ENCODE assay signal across 8 cellular contexts in genomic region chr16:28140788-28141618, GRCh38.
DNase-seq lines count a peak whose midpoint lies in the region; ATAC-seq, FAIRE-seq and TF ChIP-seq lines count a peak whose summit lies in the region.

No MANE protein-coding gene starts in this region.

- TF ChIP-seq CTCF in PC-9 (conservative IDR thresholded peaks at IDR 0.05) = no peak
- TF ChIP-seq CTCF in pancreas (IDR thresholded peaks at IDR 0.05) = no peak
- no peak for TF ChIP-seq CTCF in kidney (IDR thresholded peaks at IDR 0.05; ENCODE audit: borderline replicate concordance, extremely low read depth, insufficient read depth)

- 0 out of 2 replicates have a peak, but pooled peaks cover 10% of the 10 kb centered on the region for H4K20me1 ChIP-seq in PC-9 (ENCODE audit: insufficient read depth)

- no peaks in the 10 kb centered on the region for H3K9me2 ChIP-seq in PC-9 (ENCODE audit: insufficient read depth)

- intact Hi-C loops in PC-9 (cut with micrococcal nuclease; ENCODE audit: unreplicated experiment) = no loop called here
- intact Hi-C loops in pancreas (cut with DNase I) = no loop called here
- intact Hi-C loops in kidney (cut with DNase I) = no loop called here

- H3K27me3 ChIP-seq in PC-9 (ENCODE audit: insufficient read depth, low read depth) (no peaks in the 10 kb centered on the region), pancreas (no peaks in the 10 kb centered on the region)

- H3K4me1 Mint-ChIP-seq in activated naive CD8-positive, alpha-beta T cell (ENCODE audit: low read depth) = peaks cover 93% of the 10 kb centered on the region

- POLR2A ChIA-PET in PC-9 (lab: Charles Lee; ENCODE audit: unreplicated experiment) = no interaction called here
- POLR2A ChIA-PET in HEK293T (lab: Yijun Ruan, JAX) = no interaction called here

- DNase-seq in PC-9 (peak; percentile 10 to 92), pancreas (peak in 1 of 6 donors; percentile 22), COLO668 (lab: John Stamatoyannopoulos, UW; ENCODE audit: unreplicated experiment) (no peak), kidney (no peak), HEK293T (ENCODE audit: extremely low spot score) (no peak)

- H3K27ac ChIP-seq in PC-9 (peak overlapping the region; percentile 87), pancreas (peak overlapping the region in 1 of 4 donors; percentile 10), kidney (ENCODE audit: low read depth in 2 of 2, low read length in 2 of 2) (no peak overlapping the region)

- H3K4me1 ChIP-seq in PC-9 (replicated peaks; ENCODE audit: insufficient read depth) = peaks cover 31% of the 10 kb centered on the region
- H3K4me1 ChIP-seq in pancreas = no peaks in the 10 kb centered on the region
- H3K4me1 ChIP-seq in kidney (ENCODE audit: control insufficient read depth in 1 of 2, insufficient read depth in 1 of 2, low read depth in 1 of 2, low read length in 2 of 2) = no peaks in the 10 kb centered on the region

- no peak overlapping the region for H3K9ac ChIP-seq in kidney (ENCODE audit: low read length in 2 of 2)

- H3K36me3 ChIP-seq in PC-9 (ENCODE audit: low read depth) (peaks cover 38% of the 10 kb centered on the region), pancreas (peaks cover 0 to 11% (median 0%) of the 10 kb centered on the region in 3 donors), kidney (ENCODE audit: control insufficient read depth in 1 of 2, insufficient read depth in 2 of 2, low read length in 2 of 2) (peaks cover 14 to 15% of the 10 kb centered on the region in 2 donors)

- peaks cover 20% of the 10 kb centered on the region for H3K36me3 Mint-ChIP-seq in activated naive CD8-positive, alpha-beta T cell

- no peaks in the 10 kb centered on the region for H3K9me3 ChIP-seq in PC-9 (ENCODE audit: insufficient read depth, low read depth)
- H3K9me3 ChIP-seq in pancreas = no peaks in the 10 kb centered on the region
- H3K9me3 ChIP-seq in kidney (ENCODE audit: control insufficient read depth in 1 of 2, low read length in 2 of 2) = no peaks in the 10 kb centered on the region

- peak overlapping the region; percentile 87 for H3K27ac Mint-ChIP-seq in activated naive CD8-positive, alpha-beta T cell

- ATAC-seq in GM18520 (IDR thresholded peaks at IDR 0.05; ENCODE audit: unreplicated experiment) = peak; percentile 64
- ATAC-seq in HG02938 (IDR thresholded peaks at IDR 0.05; ENCODE audit: unreplicated experiment) = peak; percentile 74
- ATAC-seq in pancreas = peak in 3 of 4 donors; percentile 63 to 76 (median 66)

- 79 to 81% methylated on average over 5 of the region's 5 CpGs for WGBS in pancreas, 2 donors

- H3K4me3 Mint-ChIP-seq in activated naive CD8-positive, alpha-beta T cell = peak overlapping the region; percentile 78

- peaks cover 15% of the 10 kb centered on the region; the same call in 1 of the 2 replicates for H3K79me2 ChIP-seq in PC-9 (ENCODE audit: low read depth)

- H2AFZ ChIP-seq in PC-9 = no peak overlapping the region

- H3F3A ChIP-seq in PC-9 (ENCODE audit: insufficient read depth, low read depth) = peaks cover 56% of the 10 kb centered on the region

- H3K9me3 Mint-ChIP-seq in activated naive CD8-positive, alpha-beta T cell (ENCODE audit: low read depth) = no peaks in the 10 kb centered on the region

- H3K4me3 ChIP-seq in PC-9 = no peak overlapping the region
- no peak overlapping the region for H3K4me3 ChIP-seq in pancreas
- no peak overlapping the region for H3K4me3 ChIP-seq in kidney (ENCODE audit: low read length in 2 of 2)

- peak overlapping the region; percentile 13; the same call in 1 of the 2 replicates for H3K4me2 ChIP-seq in PC-9

- FAIRE-seq in pancreas (lab: Jason Lieb, UNC) (no peak), kidney (lab: Jason Lieb, UNC) (no peak)

- H3K27me3 Mint-ChIP-seq in activated naive CD8-positive, alpha-beta T cell = no peaks in the 10 kb centered on the region

- CTCF ChIA-PET in PC-9 (lab: Charles Lee) (no interaction called here), HEK293T (lab: Yijun Ruan, JAX) (no interaction called here)

- BruUV-seq in PC-9 (replicated peaks; lab: Mats Ljungman, UMichigan) = no TSS peak

TF ChIP-seq in HEK293T, 16 proteins besides CTCF, POLR2A, EP300 and RAD21:
- TF ChIP-seq FOXA1 (IDR thresholded peaks at IDR 0.05) (no peak), NFRKB (IDR thresholded peaks at IDR 0.05) (no peak), ZNF384 (IDR thresholded peaks at IDR 0.05) (no peak), SUZ12 (IDR thresholded peaks at IDR 0.05) (no peak), HDGF (IDR thresholded peaks at IDR 0.05; ENCODE audit: borderline replicate concordance) (no peak), PKNOX1 (IDR thresholded peaks at IDR 0.05) (no peak), L3MBTL2 (conservative IDR thresholded peaks at IDR 0.05) (no peak), FOXK2 (IDR thresholded peaks at IDR 0.05) (no peak), ELF4 (IDR thresholded peaks at IDR 0.05) (no peak), FOXM1 (IDR thresholded peaks at IDR 0.05; ENCODE audit: borderline replicate concordance) (no peak), SP1 (IDR thresholded peaks at IDR 0.05) (no peak), CTBP1 (IDR thresholded peaks at IDR 0.05; ENCODE audit: borderline replicate concordance) (no peak), TARDBP (IDR thresholded peaks at IDR 0.05) (no peak), BHLHE40 (IDR thresholded peaks at IDR 0.05; ENCODE audit: borderline replicate concordance) (no peak), ARNT (IDR thresholded peaks at IDR 0.05) (no peak), LEF1 (IDR thresholded peaks at IDR 0.05; ENCODE audit: borderline replicate concordance) (no peak)
TF ChIP-seq in HEK293T: peak in this region for 0.

Comparison
In these comparisons a context has a peak if more than half of its experiments do, and no peak if none do; other contexts are left out.
1. DNase-seq: peak in PC-9 (2 of 2); none in COLO668 (single experiment), kidney (single experiment) and HEK293T (single experiment).
2. Peak in every context shown above with its lines, with median percentiles within 50 percentile points of each other: ATAC-seq.